ENCODE assay signal across 8 cellular contexts in the genomic region with DNA sequence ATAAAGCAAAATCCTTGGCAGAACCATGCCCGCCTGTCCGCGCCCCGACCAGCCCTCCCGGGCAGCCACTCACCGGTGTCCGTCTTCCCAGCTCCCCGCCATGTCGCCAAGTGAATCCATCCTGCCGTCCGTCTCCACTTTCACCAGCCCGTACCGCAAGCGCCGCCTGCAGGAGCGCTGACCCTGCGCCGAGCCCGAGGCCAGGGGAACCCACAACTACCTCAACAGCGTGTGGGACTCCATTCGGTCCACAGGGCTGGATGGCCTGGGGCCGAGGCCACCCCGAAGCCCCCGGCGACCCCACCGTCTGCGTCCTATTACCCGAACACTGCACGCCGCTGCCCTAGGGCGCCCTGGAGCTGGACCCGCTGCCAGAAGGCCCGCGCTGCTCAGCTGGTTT.
DNase-seq lines count a peak whose midpoint lies in the region; ATAC-seq, FAIRE-seq and TF ChIP-seq lines count a peak whose summit lies in the region.
"Not testable (repeated sequence)": the region's sequence is repeated elsewhere in the genome, so short reads cannot be mapped to it uniquely, and the experiment has no call there.

No MANE protein-coding gene starts in this region.

- H3K36me3 Mint-ChIP-seq in glutamatergic neuron (ENCODE audit: unreplicated experiment); memory B cell: not testable (repeated sequence)

- H3K27me3 ChIP-seq in brain microvascular endothelial cell (replicated peaks); small intestine (ENCODE audit: control insufficient read depth in 2 of 2, insufficient read depth in 2 of 2, low read length in 2 of 2): not testable (repeated sequence)

- H3K27me3 Mint-ChIP-seq in glutamatergic neuron (ENCODE audit: unreplicated experiment); memory B cell: not testable (repeated sequence)

- peak; percentile 51 for ATAC-seq in GM19438 (IDR thresholded peaks at IDR 0.05; ENCODE audit: low read depth, unreplicated experiment)
- ATAC-seq in HG03460 (IDR thresholded peaks at IDR 0.05; ENCODE audit: unreplicated experiment) = peak; percentile 62
- ATAC-seq in memory B cell (ENCODE audit: low read depth) = peak; percentile 67

- in situ Hi-C loops in brain microvascular endothelial cell (cut with HindIII; ENCODE audit: low pct_ligation_motif_present, low sequenced_read_pairs) = not testable (repeated sequence)

- not testable (repeated sequence) for H3K27ac ChIP-seq in brain microvascular endothelial cell; small intestine (ENCODE audit: low read depth in 1 of 2, low read length in 1 of 2)

- H3K4me1 Mint-ChIP-seq in glutamatergic neuron (ENCODE audit: low read depth, unreplicated experiment); memory B cell: not testable (repeated sequence)

- H3K9me3 ChIP-seq in small intestine (ENCODE audit: control insufficient read depth, low read depth) = not testable (repeated sequence)

- H3K4me3 Mint-ChIP-seq in glutamatergic neuron (ENCODE audit: unreplicated experiment) = peak overlapping the region; percentile 95
- H3K4me3 Mint-ChIP-seq in memory B cell = peak overlapping the region; percentile 78

- DNase-seq in Ammon's horn (ENCODE audit: low spot score) (peak; percentile 73), brain microvascular endothelial cell (peak; percentile 3), glutamatergic neuron (peak; percentile 74), small intestine (peak; percentile 32)
- peak; percentile 12 for DNase-seq in activated CD4-positive, alpha-beta T cell treated with anti-CD3 and anti-CD28 coated beads for 48 hours
- not testable (repeated sequence) for DNase-seq in memory B cell (ENCODE audit: low spot score in 2 of 2)

- peak; percentile 40 for TF ChIP-seq CTCF in brain microvascular endothelial cell (IDR thresholded peaks at IDR 0.05; ENCODE audit: low read depth, low read length, missing control alignments)
- not testable (repeated sequence) for TF ChIP-seq CTCF in glutamatergic neuron (IDR thresholded peaks at IDR 0.05; ENCODE audit: partially characterized antibody, unreplicated experiment)

- FAIRE-seq in small intestine (lab: Jason Lieb, UNC) = not testable (repeated sequence)

- not testable (repeated sequence) for H3K9me3 Mint-ChIP-seq in glutamatergic neuron (ENCODE audit: unreplicated experiment); memory B cell

- H3K27ac Mint-ChIP-seq in glutamatergic neuron (ENCODE audit: unreplicated experiment); memory B cell: not testable (repeated sequence)

- not testable (repeated sequence) for H3K4me1 ChIP-seq in small intestine (ENCODE audit: control insufficient read depth in 2 of 2, insufficient read depth in 1 of 2, low read depth in 1 of 2, low read length in 1 of 2)

- 2 to 11% (median 10%) methylated on average over 29 to 34 of the region's 34 CpGs for WGBS in small intestine, 3 donors

- peak overlapping the region; percentile 22 for H3K4me3 ChIP-seq in brain microvascular endothelial cell (ENCODE audit: low read depth, low read length)
- H3K4me3 ChIP-seq in small intestine (ENCODE audit: low read depth in 1 of 2, low read length in 2 of 2) = not testable (repeated sequence)

- not testable (repeated sequence) for H3K36me3 ChIP-seq in brain microvascular endothelial cell (replicated peaks); small intestine (ENCODE audit: control insufficient read depth in 2 of 2, insufficient read depth in 2 of 2, low read length in 2 of 2)
